ENCODE assay signal across 1 cellular context in the genomic region with DNA sequence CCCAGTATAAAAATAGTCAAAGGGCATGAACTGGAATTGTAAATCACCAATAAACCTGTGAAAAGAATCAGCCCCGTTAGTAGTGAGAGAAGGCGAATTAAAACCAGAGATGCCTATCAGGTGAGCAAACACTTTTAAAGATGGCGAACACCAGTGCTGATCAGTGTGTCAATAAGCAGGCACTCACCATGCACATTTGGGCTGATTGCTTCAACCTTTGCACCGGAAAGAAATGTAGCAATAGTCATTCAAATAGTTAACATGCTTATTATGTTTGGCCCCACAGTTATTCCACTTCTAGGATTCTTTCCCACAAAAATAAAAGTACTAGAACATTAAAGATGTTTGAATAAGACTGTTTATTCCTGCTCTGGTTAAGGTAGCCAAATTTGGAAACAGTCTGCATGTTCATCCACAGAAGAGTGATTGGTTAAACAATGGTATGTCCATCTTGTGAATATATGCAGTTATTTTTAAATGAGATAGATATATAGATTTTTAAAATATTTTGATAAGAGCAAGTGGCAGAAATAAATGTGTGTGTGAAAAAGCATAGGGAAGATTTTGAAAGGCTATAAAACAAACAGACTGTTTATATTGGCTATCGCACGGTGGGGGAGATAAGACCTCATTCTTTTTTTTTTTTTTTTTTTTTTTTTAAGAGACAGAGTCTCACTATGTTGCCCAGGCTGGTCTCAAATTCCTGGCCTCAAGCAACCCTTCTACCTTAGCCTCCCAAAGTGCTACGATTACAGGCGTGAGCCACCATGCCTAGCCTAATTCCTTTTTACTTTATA.
A peak's percentile ranks its signal among the peaks of the same experiment; 100 is the strongest.
TF ChIP-seq lines count a peak whose summit lies in the region.

No MANE protein-coding gene starts in this region.

TF ChIP-seq in K562, 482 proteins besides CTCF, POLR2A, EP300 and RAD21 (continued from another document):
- TF ChIP-seq ZBTB40 (IDR thresholded peaks at IDR 0.05) = no peak
- no peak for TF ChIP-seq ZBTB40 (CRISPR knock-in tag; IDR thresholded peaks at IDR 0.05)
- no peak for TF ChIP-seq ZBTB34 (CRISPR knock-in tag; IDR thresholded peaks at IDR 0.05)
- no peak for TF ChIP-seq ZNF717 (CRISPR knock-in tag; IDR thresholded peaks at IDR 0.05)
- no peak for TF ChIP-seq RBM17 (IDR thresholded peaks at IDR 0.05; ENCODE audit: borderline replicate concordance, low read depth, low read length)
- no peak for TF ChIP-seq MCM5 (IDR thresholded peaks at IDR 0.05; ENCODE audit: low read depth)
- TF ChIP-seq ZNF398 (CRISPR knock-in tag; IDR thresholded peaks at IDR 0.05) = no peak
- TF ChIP-seq, protein P1, sequence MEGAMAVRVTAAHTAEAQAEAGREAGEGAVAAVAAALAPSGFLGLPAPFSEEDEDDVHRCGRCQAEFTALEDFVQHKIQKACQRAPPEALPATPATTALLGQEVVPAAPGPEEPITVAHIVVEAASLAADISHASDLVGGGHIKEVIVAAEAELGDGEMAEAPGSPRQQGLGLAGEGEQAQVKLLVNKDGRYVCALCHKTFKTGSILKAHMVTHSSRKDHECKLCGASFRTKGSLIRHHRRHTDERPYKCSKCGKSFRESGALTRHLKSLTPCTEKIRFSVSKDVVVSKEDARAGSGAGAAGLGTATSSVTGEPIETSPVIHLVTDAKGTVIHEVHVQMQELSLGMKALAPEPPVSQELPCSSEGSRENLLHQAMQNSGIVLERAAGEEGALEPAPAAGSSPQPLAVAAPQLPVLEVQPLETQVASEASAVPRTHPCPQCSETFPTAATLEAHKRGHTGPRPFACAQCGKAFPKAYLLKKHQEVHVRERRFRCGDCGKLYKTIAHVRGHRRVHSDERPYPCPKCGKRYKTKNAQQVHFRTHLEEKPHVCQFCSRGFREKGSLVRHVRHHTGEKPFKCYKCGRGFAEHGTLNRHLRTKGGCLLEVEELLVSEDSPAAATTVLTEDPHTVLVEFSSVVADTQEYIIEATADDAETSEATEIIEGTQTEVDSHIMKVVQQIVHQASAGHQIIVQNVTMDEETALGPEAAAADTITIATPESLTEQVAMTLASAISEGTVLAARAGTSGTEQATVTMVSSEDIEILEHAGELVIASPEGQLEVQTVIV (CRISPR knock-in tag; IDR thresholded peaks at IDR 0.05; ENCODE audit: borderline replicate concordance) = no peak
- no peak for TF ChIP-seq YY1 (IDR thresholded peaks at IDR 0.05; ENCODE audit: borderline replicate concordance in 1 of 3, control insufficient read depth in 1 of 3, extremely low read depth in 1 of 3, insufficient read depth in 3 of 3, insufficient read length in 1 of 3, insufficient replicate concordance in 2 of 3, low read depth in 1 of 3, low read length in 2 of 3)
- peak; percentile 55; the same call in 1 of the 2 replicates for TF ChIP-seq ZNF384 (IDR thresholded peaks at IDR 0.05; ENCODE audit: low read depth, low read length)
- TF ChIP-seq BCOR (IDR thresholded peaks at IDR 0.05) = no peak
- TF ChIP-seq ATF2 (CRISPR knock-in tag; IDR thresholded peaks at IDR 0.05) = no peak
- TF ChIP-seq NR2C1 (IDR thresholded peaks at IDR 0.05) = no peak
- TF ChIP-seq NR2C1 (tag; IDR thresholded peaks at IDR 0.05) = peak; percentile 66; the same call in 1 of the 2 replicates
- TF ChIP-seq, protein P2, sequence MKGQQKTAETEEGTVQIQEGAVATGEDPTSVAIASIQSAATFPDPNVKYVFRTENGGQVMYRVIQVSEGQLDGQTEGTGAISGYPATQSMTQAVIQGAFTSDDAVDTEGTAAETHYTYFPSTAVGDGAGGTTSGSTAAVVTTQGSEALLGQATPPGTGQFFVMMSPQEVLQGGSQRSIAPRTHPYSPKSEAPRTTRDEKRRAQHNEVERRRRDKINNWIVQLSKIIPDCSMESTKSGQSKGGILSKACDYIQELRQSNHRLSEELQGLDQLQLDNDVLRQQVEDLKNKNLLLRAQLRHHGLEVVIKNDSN (CRISPR knock-in tag; IDR thresholded peaks at IDR 0.05) = no peak
- no peak for TF ChIP-seq MBD2 (IDR thresholded peaks at IDR 0.05; ENCODE audit: borderline replicate concordance, low read depth)
